Comparison of ENCODE assay signal across 22 cellular contexts in the genomic region with DNA sequence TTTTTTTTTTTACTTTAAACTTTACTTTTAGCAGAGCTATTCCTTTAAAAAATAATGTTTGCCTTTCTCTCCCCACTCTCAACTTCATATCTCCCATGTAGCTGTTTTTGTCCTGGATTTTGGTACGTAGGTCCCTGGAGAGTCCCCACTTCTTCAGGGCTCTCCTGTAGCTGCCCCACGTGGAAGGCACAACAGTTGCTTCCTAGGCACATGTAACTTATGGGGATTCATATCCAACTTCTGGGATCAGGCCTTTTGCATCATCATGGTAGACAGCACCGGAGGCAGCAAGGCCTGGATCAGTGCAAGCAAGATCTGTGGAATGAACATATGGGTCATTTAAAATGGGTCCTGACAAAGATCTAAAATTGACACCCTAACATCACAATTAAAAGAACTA.
DNase-seq lines count a peak whose midpoint lies in the region; ATAC-seq, FAIRE-seq and TF ChIP-seq lines count a peak whose summit lies in the region.
"Had no signal": no experiment of that assay in that cellular context is flagged by ENCODE, and none has a peak within 500 bp of the region (broad histone marks: within the 10 kb centered on the region; RNA-seq: fewer than 3 reads in every experiment).

No MANE protein-coding gene starts in this region.

- peaks cover 11% of the 10 kb centered on the region for H3K36me3 Mint-ChIP-seq in nephron progenitor cell (ENCODE audit: low read depth)
- H3K36me3 Mint-ChIP-seq: CD8-positive, alpha-beta T cell had no signal

- BruUV-seq in HepG2 (replicated peaks; lab: Mats Ljungman, UMichigan), result no TSS peak

- TF ChIP-seq CTCF in HepG2 (CRISPR knock-in tag; IDR thresholded peaks at IDR 0.05) (no peak), right lobe of liver (IDR thresholded peaks at IDR 0.05) (no peak), nephron progenitor cell (IDR thresholded peaks at IDR 0.05) (no peak)

- TF ChIP-seq RAD21 in HepG2 (CRISPR knock-in tag; IDR thresholded peaks at IDR 0.05), result no peak

- no peak overlapping the region for H3K9ac ChIP-seq in HepG2 (ENCODE audit: insufficient read depth, low read depth, low read length)
- no peak overlapping the region for H3K9ac ChIP-seq in mesenchymal stem cell (ENCODE audit: low read length)
- H3K9ac ChIP-seq: BLaER1 treated with 17β-estradiol and CSF1 and Interleukin-3, amounts not matched to agents 10 nM and 100 nM had no signal

- no peak overlapping the region for H2BK5ac ChIP-seq in mesenchymal stem cell (ENCODE audit: low read depth, low read length, poor library complexity, severe bottlenecking)

- H3K4me3 ChIP-seq in HepG2 (replicated peaks in 1 of 3; ENCODE audit: insufficient read depth in 1 of 3, low read depth in 2 of 3, low read length in 3 of 3) (no peak overlapping the region), right lobe of liver (no peak overlapping the region), mesenchymal stem cell (ENCODE audit: insufficient read depth in 1 of 2, low read depth in 1 of 2, low read length in 2 of 2) (no peak overlapping the region)
- H3K4me3 ChIP-seq: A549; BLaER1 treated with 17β-estradiol and CSF1 and Interleukin-3, amounts not matched to agents 10 nM and 100 nM had no signal

- intact Hi-C loops in HepG2 (cut with micrococcal nuclease; ENCODE audit: unreplicated experiment) (no loop called here), right lobe of liver (cut with DNase I) (no loop called here), cardiac septum (cut with DNase I) (no loop called here)

- H3K4me2 ChIP-seq in HepG2 (ENCODE audit: low read depth, low read length) (no peak overlapping the region), mesenchymal stem cell (ENCODE audit: low read length, poor library complexity, severe bottlenecking) (no peak overlapping the region)
- H3K4me2 ChIP-seq: A549; BLaER1 treated with 17β-estradiol and CSF1 and Interleukin-3, amounts not matched to agents 10 nM and 100 nM had no signal

- H3K27ac Mint-ChIP-seq in nephron progenitor cell, result peak overlapping the region; percentile 70
- H3K27ac Mint-ChIP-seq: B cell; CD4-positive, alpha-beta T cell; CD8-positive, alpha-beta T cell had no signal

- POLR2A ChIA-PET in HepG2 (lab: Yijun Ruan, JAX), result no interaction called here

- ATAC-seq in HepG2 (no peak), right lobe of liver (no peak), HG03159 (IDR thresholded peaks at IDR 0.05; ENCODE audit: unreplicated experiment) (no peak)
- ATAC-seq: A549; CD8-positive, alpha-beta T cell had no signal

- TF ChIP-seq EP300 in HepG2 (IDR thresholded peaks at IDR 0.05; ENCODE audit: low read depth in 2 of 2, low read length in 2 of 2) (no peak), HepG2 (CRISPR knock-in tag; IDR thresholded peaks at IDR 0.05; ENCODE audit: borderline replicate concordance) (no peak)

- no peak overlapping the region for H2AK5ac ChIP-seq in mesenchymal stem cell (ENCODE audit: low read length, severe bottlenecking)

- H4K8ac ChIP-seq in mesenchymal stem cell (ENCODE audit: low read length), result no peak overlapping the region

- H3K36me3 ChIP-seq in HepG2 (replicated peaks in 1 of 2; ENCODE audit: control insufficient read depth in 1 of 2, insufficient read depth in 2 of 2, low read length in 2 of 2) (no peaks in the 10 kb centered on the region), right lobe of liver (no peaks in the 10 kb centered on the region), mesenchymal stem cell (ENCODE audit: control insufficient read depth in 1 of 2, insufficient read depth in 2 of 2, low read depth in 1 of 2, low read length in 2 of 2) (no peaks in the 10 kb centered on the region)
- H3K36me3 ChIP-seq: BLaER1 treated with 17β-estradiol and CSF1 and Interleukin-3, amounts not matched to agents 10 nM and 100 nM had no signal

- no peak overlapping the region for H2BK15ac ChIP-seq in mesenchymal stem cell (ENCODE audit: low read depth, poor library complexity, severe bottlenecking)

- H2AFZ ChIP-seq in HepG2 (ENCODE audit: low read length) (no peak overlapping the region), mesenchymal stem cell (ENCODE audit: low read depth, low read length) (no peak overlapping the region)

- no peak overlapping the region for H2BK120ac ChIP-seq in mesenchymal stem cell (ENCODE audit: low read depth, low read length)

- no peaks in the 10 kb centered on the region for H3K27me3 Mint-ChIP-seq in nephron progenitor cell (ENCODE audit: low read depth, poor library complexity)

- H3K4me1 ChIP-seq in HepG2 (ENCODE audit: insufficient read depth, low read length) (peaks cover 15% of the 10 kb centered on the region), right lobe of liver (no peaks in the 10 kb centered on the region), mesenchymal stem cell (ENCODE audit: control insufficient read depth, insufficient read depth, low read depth, low read length) (peaks cover 2% of the 10 kb centered on the region)
- H3K4me1 ChIP-seq: A549; BLaER1 treated with 17β-estradiol and CSF1 and Interleukin-3, amounts not matched to agents 10 nM and 100 nM had no signal

- H4K20me1 ChIP-seq in HepG2 (ENCODE audit: insufficient read depth, low read length), result no peaks in the 10 kb centered on the region
- H4K20me1 ChIP-seq: BLaER1 treated with 17β-estradiol and CSF1 and Interleukin-3, amounts not matched to agents 10 nM and 100 nM had no signal

- H3K27me3 ChIP-seq in HepG2 (ENCODE audit: control insufficient read depth in 1 of 2, insufficient read depth in 2 of 2, low read length in 2 of 2) (0 out of 5 replicates have a peak, but pooled peaks cover 0 to 4% of the 10 kb centered on the region in 2 experiments), right lobe of liver (no peaks in the 10 kb centered on the region), mesenchymal stem cell (ENCODE audit: control insufficient read depth in 1 of 2, insufficient read depth in 1 of 2, low read length in 2 of 2) (no peaks in the 10 kb centered on the region)
- H3K27me3 ChIP-seq: BLaER1 treated with 17β-estradiol and CSF1 and Interleukin-3, amounts not matched to agents 10 nM and 100 nM had no signal

- H3K18ac ChIP-seq in mesenchymal stem cell (ENCODE audit: low read depth in 1 of 2, low read length in 2 of 2), result no peak overlapping the region

- H3K23ac ChIP-seq in mesenchymal stem cell (ENCODE audit: low read length in 2 of 2), result no peak overlapping the region

- WGBS in HepG2 (ENCODE audit: low lambda C conversion rate), result 33% methylated on average over 3 of the region's 3 CpGs
- WGBS in right lobe of liver (ENCODE audit: insufficient coverage, low coverage, low lambda C conversion rate, missing lambda C conversion rate), result 82% methylated on average over 3 of the region's 3 CpGs
- 77% methylated on average over 3 of the region's 3 CpGs for WGBS in mesenchymal stem cell

- H3K79me1 ChIP-seq in mesenchymal stem cell (replicated peaks; ENCODE audit: low read length, poor library complexity, severe bottlenecking), result no peaks in the 10 kb centered on the region

- H3K9me3 Mint-ChIP-seq in nephron progenitor cell, result peaks cover 39% of the 10 kb centered on the region
- H3K9me3 Mint-ChIP-seq: CD4-positive, alpha-beta T cell; CD8-positive, alpha-beta T cell had no signal

- CTCF ChIA-PET in HepG2 (lab: Yijun Ruan, JAX; ENCODE audit: low intra/inter-chr PET ratio, low total read pairs), result no interaction called here

- H3K9me3 ChIP-seq in HepG2 (ENCODE audit: low read length) (no peaks in the 10 kb centered on the region), right lobe of liver (no peaks in the 10 kb centered on the region), mesenchymal stem cell (ENCODE audit: control insufficient read depth, low read length) (no peaks in the 10 kb centered on the region)
- H3K9me3 ChIP-seq: A549, Caco-2 had no signal

- no peak overlapping the region for H3K14ac ChIP-seq in mesenchymal stem cell (ENCODE audit: low read length in 2 of 2)

- H2BK12ac ChIP-seq in mesenchymal stem cell (ENCODE audit: low read length in 2 of 2), result no peak overlapping the region

- H3K4me3 Mint-ChIP-seq in nephron progenitor cell, result no peak overlapping the region
- H3K4me3 Mint-ChIP-seq: B cell; CD4-positive, alpha-beta T cell; CD8-positive, alpha-beta T cell had no signal

- H4K91ac ChIP-seq in mesenchymal stem cell (ENCODE audit: low read length), result peak overlapping the region; percentile 15

- FAIRE-seq in HepG2 (lab: Jason Lieb, UNC), result no peak
- FAIRE-seq: A549, D721Med, G401.6, GM12891, GM19239 had no signal

- H3K79me2 ChIP-seq in HepG2 (ENCODE audit: insufficient read depth, low read length), result no peaks in the 10 kb centered on the region

- TF ChIP-seq POLR2A in HepG2 (IDR thresholded peaks at IDR 0.05; ENCODE audit: insufficient read depth in 1 of 2, low read depth in 2 of 2, low read length in 2 of 2) (no peak), right lobe of liver (IDR thresholded peaks at IDR 0.05) (no peak)

- no peaks in the 10 kb centered on the region for H3K4me1 Mint-ChIP-seq in nephron progenitor cell
- H3K4me1 Mint-ChIP-seq: B cell had no signal

- DNase-seq in HepG2 (ENCODE audit: low spot score) (no peak), right lobe of liver (no peak), mesenchymal stem cell (no peak), nephron progenitor cell (no peak), cardiac septum (ENCODE audit: low spot score) (no peak)
- DNase-seq: AML-193; Caco-2; Calu3; CD4-positive, alpha-beta T cell; CD8-positive, alpha-beta T cell; DMS79 treated with DMSO at 0.1 percent for 48 hours; GF-D8 had no signal

- in situ Hi-C loops in HepG2 (cut with HindIII; ENCODE audit: extremely low pct_ligation_motif_present, low pct_unique_long_range_greater_than_20kb), result no loop called here

- H3K27ac ChIP-seq in HepG2 (ENCODE audit: extremely low read length, insufficient read depth, low read length) (no peak overlapping the region), right lobe of liver (no peak overlapping the region), mesenchymal stem cell (ENCODE audit: low read length, poor library complexity, severe bottlenecking) (no peak overlapping the region)
- H3K27ac ChIP-seq: 22Rv1; A549; BLaER1 treated with 17β-estradiol and CSF1 and Interleukin-3, amounts not matched to agents 10 nM and 100 nM; C4-2B had no signal

- H3K4ac ChIP-seq in mesenchymal stem cell (ENCODE audit: low read depth in 1 of 2, low read length in 2 of 2), result no peak overlapping the region

TF ChIP-seq in HepG2, 621 proteins besides CTCF, POLR2A, EP300 and RAD21:
- TF ChIP-seq, protein P1, sequence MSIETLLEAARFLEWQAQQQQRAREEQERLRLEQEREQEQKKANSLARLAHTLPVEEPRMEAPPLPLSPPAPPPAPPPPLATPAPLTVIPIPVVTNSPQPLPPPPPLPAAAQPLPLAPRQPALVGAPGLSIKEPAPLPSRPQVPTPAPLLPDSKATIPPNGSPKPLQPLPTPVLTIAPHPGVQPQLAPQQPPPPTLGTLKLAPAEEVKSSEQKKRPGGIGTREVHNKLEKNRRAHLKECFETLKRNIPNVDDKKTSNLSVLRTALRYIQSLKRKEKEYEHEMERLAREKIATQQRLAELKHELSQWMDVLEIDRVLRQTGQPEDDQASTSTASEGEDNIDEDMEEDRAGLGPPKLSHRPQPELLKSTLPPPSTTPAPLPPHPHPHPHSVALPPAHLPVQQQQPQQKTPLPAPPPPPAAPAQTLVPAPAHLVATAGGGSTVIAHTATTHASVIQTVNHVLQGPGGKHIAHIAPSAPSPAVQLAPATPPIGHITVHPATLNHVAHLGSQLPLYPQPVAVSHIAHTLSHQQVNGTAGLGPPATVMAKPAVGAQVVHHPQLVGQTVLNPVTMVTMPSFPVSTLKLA (IDR thresholded peaks at IDR 0.05), result peak; percentile 93
- TF ChIP-seq ZNF225 (CRISPR knock-in tag; IDR thresholded peaks at IDR 0.05), result no peak
